ENCODE assay signal across 8 cellular contexts in the genomic region with DNA sequence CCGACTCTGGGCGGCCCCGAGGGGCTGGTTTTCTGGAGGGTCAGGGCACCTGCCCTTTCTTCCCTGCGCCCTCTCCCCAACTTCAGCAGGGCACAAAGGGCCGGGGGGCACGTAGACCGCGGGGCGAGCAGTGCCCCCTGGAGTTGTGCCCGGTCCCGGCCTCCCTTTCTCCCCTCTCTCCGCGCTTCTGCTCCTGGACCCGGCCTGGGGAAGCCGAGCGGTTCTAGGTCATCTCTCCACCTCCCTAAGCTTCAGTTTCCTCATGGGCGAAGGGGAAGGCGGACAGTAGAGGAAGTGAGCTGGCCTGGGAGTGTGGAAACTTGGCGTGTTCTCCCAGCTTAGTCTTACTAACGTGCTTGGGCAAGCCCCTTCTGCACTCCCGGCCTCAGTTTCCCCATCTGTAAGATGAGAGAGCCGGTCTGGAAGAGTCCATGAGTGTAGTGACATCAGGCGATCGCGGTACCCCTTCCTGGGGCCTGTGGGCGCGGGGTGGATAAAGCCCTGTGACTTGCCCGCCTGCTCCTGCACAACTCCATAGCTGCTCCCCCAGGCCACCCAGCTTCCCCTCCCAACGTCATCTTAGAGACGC.
A peak's percentile ranks its signal among the peaks of the same experiment; 100 is the strongest.
DNase-seq lines count a peak whose midpoint lies in the region; ATAC-seq and TF ChIP-seq lines count a peak whose summit lies in the region.

No MANE protein-coding gene starts in this region.

- intact Hi-C loops in heart right ventricle (cut with DNase I) = loop anchor here in 3 of 10 donors (5.0 to 10.0 kb wide), 3 partner anchors 34 to 246 kb away; no protein-coding TSS in a partner anchor
- intact Hi-C loops in sigmoid colon (cut with DNase I) = loop anchor here (2.0 to 5.0 kb wide), 3 partner anchors 159 to 291 kb away; partner anchors contain the start of genes PARP11 and TIGAR

- TF ChIP-seq POLR2A in sigmoid colon (IDR thresholded peaks at IDR 0.05) = no peak

- peak overlapping the region; percentile 23; the same call in 1 of the 2 replicates for H3K27ac ChIP-seq in VCaP
- H3K27ac ChIP-seq in heart right ventricle = peak overlapping the region in 6 of 10 donors; percentile 22 to 82 (median 55)
- H3K27ac ChIP-seq in sigmoid colon = peak overlapping the region; percentile 65 to 93 (median 79)

- peaks cover 0 to 24% (median 12%) of the 10 kb centered on the region in 9 donors for H3K4me1 ChIP-seq in heart right ventricle
- peaks cover 0 to 14% (median 12%) of the 10 kb centered on the region in 4 donors for H3K4me1 ChIP-seq in sigmoid colon

- no peak for TF ChIP-seq EP300 in sigmoid colon (IDR thresholded peaks at IDR 0.05)

- H3K27me3 ChIP-seq in heart right ventricle (peaks cover 0 to 11% (median 0%) of the 10 kb centered on the region in 7 donors), sigmoid colon (no peaks in the 10 kb centered on the region)

- H3K9me3 ChIP-seq in heart right ventricle = no peaks in the 10 kb centered on the region
- no peaks in the 10 kb centered on the region for H3K9me3 ChIP-seq in sigmoid colon

- H3K36me3 ChIP-seq in heart right ventricle = no peaks in the 10 kb centered on the region
- no peaks in the 10 kb centered on the region for H3K36me3 ChIP-seq in sigmoid colon

- TF ChIP-seq CTCF in VCaP (conservative IDR thresholded peaks at IDR 0.05) = no peak
- no peak for TF ChIP-seq CTCF in heart right ventricle (IDR thresholded peaks at IDR 0.05)
- TF ChIP-seq CTCF in sigmoid colon (IDR thresholded peaks at IDR 0.05) = no peak

- WGBS in heart right ventricle, 2 donors = 62 to 72% methylated on average over 23 to 30 of the region's 30 CpGs
- WGBS in sigmoid colon, 2 donors = 44 to 64% methylated on average over 30 of the region's 30 CpGs

- peak; percentile 7 to 64 (median 30) for ATAC-seq in heart right ventricle
- no peak for ATAC-seq in HG02981 (IDR thresholded peaks at IDR 0.05; ENCODE audit: unreplicated experiment)

- DNase-seq in EL (peak; percentile 20), heart right ventricle (peak; percentile 14 to 15), sigmoid colon (peak; percentile 74), NCI-H1092 (lab: John Stamatoyannopoulos, UW) (no peak), mucosa of gallbladder (ENCODE audit: low spot score) (no peak), NOMO-1 treated with DMSO at 0.1 percent for 48 hours (lab: John Stamatoyannopoulos, UW; ENCODE audit: unreplicated experiment) (no peak)

- peak overlapping the region in 9 of 10 donors; percentile 38 to 71 (median 59) for H3K4me3 ChIP-seq in heart right ventricle
- peak overlapping the region in 3 of 4 donors; percentile 46 to 62 (median 59) for H3K4me3 ChIP-seq in sigmoid colon

Comparison
In these comparisons a context has a peak if more than half of its experiments do, and no peak if none do; other contexts are left out.
1. DNase-seq: peak in EL (single experiment), heart right ventricle (2 of 2) and sigmoid colon (single experiment); none in NCI-H1092 (single experiment), mucosa of gallbladder (single experiment) and NOMO-1 treated with DMSO at 0.1 percent for 48 hours (single experiment).
2. H3K27ac ChIP-seq: peak in every context shown above with its lines; median percentile 79 in sigmoid colon; 55 in heart right ventricle; 23 in VCaP.